Comparison of ENCODE assay signal across 8 cellular contexts in the genomic region with DNA sequence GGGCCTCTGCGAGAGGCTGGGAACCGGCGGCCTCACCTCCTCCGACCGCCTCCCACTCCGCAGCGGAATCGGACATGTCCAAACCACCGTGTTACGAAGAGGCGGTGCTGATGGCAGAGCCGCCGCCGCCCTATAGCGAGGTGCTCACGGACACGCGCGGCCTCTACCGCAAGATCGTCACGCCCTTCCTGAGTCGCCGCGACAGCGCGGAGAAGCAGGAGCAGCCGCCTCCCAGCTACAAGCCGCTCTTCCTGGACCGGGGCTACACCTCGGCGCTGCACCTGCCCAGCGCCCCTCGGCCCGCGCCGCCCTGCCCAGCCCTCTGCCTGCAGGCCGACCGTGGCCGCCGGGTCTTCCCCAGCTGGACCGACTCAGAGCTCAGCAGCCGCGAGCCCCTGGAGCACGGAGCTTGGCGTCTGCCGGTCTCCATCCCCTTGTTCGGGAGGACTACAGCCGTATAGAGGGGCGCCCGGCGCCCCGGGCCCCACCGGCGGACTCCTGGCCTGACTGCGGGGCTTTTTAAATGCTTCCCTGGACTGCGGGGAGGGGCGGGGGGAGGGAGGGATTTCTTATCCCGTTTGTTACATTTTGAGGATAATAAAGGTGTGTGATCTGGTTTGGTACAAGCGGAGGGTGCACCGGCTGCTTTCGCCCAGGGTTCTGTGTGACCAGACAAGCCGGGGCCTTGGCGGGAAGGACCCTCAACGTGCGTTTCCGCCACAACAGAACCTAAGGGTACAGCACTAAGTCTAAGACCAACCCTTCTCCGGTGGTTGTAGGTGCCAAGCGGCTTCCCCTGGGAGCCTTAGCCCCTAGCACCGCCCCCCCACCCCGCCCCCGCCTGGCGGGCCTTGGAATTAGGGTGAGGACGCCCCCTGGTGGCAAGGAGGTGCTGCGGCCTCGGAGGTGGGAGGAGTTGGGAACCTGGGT. TPM values are rescaled to one million over a fixed set of nuclear protein-coding genes. Genes with fewer than 3 reads are reported as not detected.
A peak's percentile ranks its signal among the peaks of the same experiment; 100 is the strongest.
DNase-seq lines count a peak whose midpoint lies in the region; ATAC-seq and TF ChIP-seq lines count a peak whose summit lies in the region.

No MANE protein-coding gene starts in this region.

- CTCF ChIA-PET in T-cell (lab: Charles Lee), result interaction anchor here (0.6 to 6.4 kb wide), 21 partner anchors 10 to 146 kb away, joined by 3 to 94 read pairs (median 6); a partner anchor contains a TSS

- DNase-seq in GM10266 (ENCODE audit: extremely low spot score) (peak; percentile 96), NCI-H1436 treated with DMSO at 0.1 percent for 48 hours (lab: John Stamatoyannopoulos, UW) (peak; percentile 53), T-cell (peak; percentile 78 to 98 (median 92)), amniotic epithelial cell (ENCODE audit: low read depth) (peak; percentile 78), left ventricle myocardium superior (peak; percentile 95), putamen (ENCODE audit: low spot score) (peak; percentile 84), uterus (peak; percentile 94 to 97)

- H3K36me3 Mint-ChIP-seq in T-cell, result no peaks in the 10 kb centered on the region

- no peak for TF ChIP-seq POLR2A in uterus (IDR thresholded peaks at IDR 0.05)

- H3K4me3 ChIP-seq in uterus, result peak overlapping the region; percentile 45 to 48

- no peaks in the 10 kb centered on the region for H3K27me3 ChIP-seq in uterus

- H3K27ac Mint-ChIP-seq in T-cell, result peak overlapping the region; percentile 84 to 86

- H3K4me1 ChIP-seq in uterus, result peaks cover 0 to 23% of the 10 kb centered on the region in 2 donors

- H3K9me3 ChIP-seq in uterus, result no peaks in the 10 kb centered on the region

- ATAC-seq in HG02588 (IDR thresholded peaks at IDR 0.05; ENCODE audit: unreplicated experiment), result peak; percentile 10
- ATAC-seq in T-cell (replicated peaks in 1 of 4), result peak; percentile 29 to 35 (median 31)
- peak; percentile 72 for ATAC-seq in left ventricle myocardium superior

- peak; percentile 98 for TF ChIP-seq CTCF in GM10266 (IDR thresholded peaks at IDR 0.05; ENCODE audit: control insufficient read depth, insufficient read depth, low read depth, missing control alignments)
- TF ChIP-seq CTCF in uterus (IDR thresholded peaks at IDR 0.05), result peak; percentile 72 to 99 (median 92)

- POLR2A ChIA-PET in T-cell (lab: Charles Lee), result interaction anchor here (0.6 to 2.1 kb wide), 8 partner anchors 10 to 136 kb away, joined by 3 to 7 read pairs (median 4); no protein-coding TSS in a partner anchor

- H3K9me3 Mint-ChIP-seq in T-cell, result no peaks in the 10 kb centered on the region

- H3K27me3 Mint-ChIP-seq in T-cell, result no peaks in the 10 kb centered on the region

- peak overlapping the region; percentile 81 to 85 (median 82) for H3K4me3 Mint-ChIP-seq in T-cell

- H3K4me1 Mint-ChIP-seq in T-cell, result peaks cover 21 to 26% (median 25%) of the 10 kb centered on the region in 3 donors

- intact Hi-C loops in left ventricle myocardium superior (cut with micrococcal nuclease) (no loop called here), uterus (cut with DNase I; ENCODE audit: low total_unique reads) (no loop called here)

- H3K36me3 ChIP-seq in uterus, result no peaks in the 10 kb centered on the region

- peak overlapping the region; percentile 63 to 68 for H3K27ac ChIP-seq in uterus

RNA-seq across cellular contexts. Expression of a gene that starts 9.3 kb away (rescaled TPM):
- 10 to 100 TPM in 4 of 5 donors, 1 to 10 TPM in 1; 9.5 to 28.2 (median 12.3) TPM for total RNA-seq in T-cell
- 0.40 TPM for total RNA-seq in left ventricle myocardium superior
- 1 to 10 TPM in 2 of 4 donors, not detected in 2; 1.9 to 3.0 TPM for total RNA-seq in uterus

RNA-seq across cellular contexts. Expression of a gene that starts 17.5 kb away (rescaled TPM):
- total RNA-seq in T-cell, result 10 to 100 TPM; 11.6 to 41.3 (median 21.1) TPM
- 22.4 TPM for total RNA-seq in left ventricle myocardium superior
- 100 to 1,000 TPM in 2 of 4 donors, 10 to 100 TPM in 2; 30.6 to 107 (median 82.7) TPM for total RNA-seq in uterus

RNA-seq across cellular contexts. Expression of a gene that starts 29.4 kb away (rescaled TPM):
- 100 to 1,000 TPM; 196 to 226 (median 216) TPM for total RNA-seq in T-cell
- total RNA-seq in left ventricle myocardium superior, result 17.6 TPM
- 10 to 100 TPM; 16.4 to 29.8 (median 20.9) TPM for total RNA-seq in uterus

RNA-seq across cellular contexts. Expression of a gene that starts 41.5 kb away (rescaled TPM):
- total RNA-seq in T-cell (10 to 100 TPM in 4 of 5 donors, 1 to 10 TPM in 1; 9.8 to 17.8 (median 12.8) TPM), left ventricle myocardium superior (35.1 TPM), uterus (100 to 1,000 TPM; 102 to 543 (median 193) TPM)

RNA-seq across cellular contexts. Expression of a gene that starts 46.6 kb away (rescaled TPM):
- under 1 TPM in 4 of 5 donors, not detected in 1; 0.28 to 0.98 (median 0.42) TPM for total RNA-seq in T-cell
- not detected for total RNA-seq in left ventricle myocardium superior
- 1 to 10 TPM in 1 of 4 donors, not detected in 3; 7.6 TPM for total RNA-seq in uterus

Comparison
In these comparisons a context has a peak if more than half of its experiments do, and no peak if none do; other contexts are left out.
1. Peak in every context shown above with its lines: DNase-seq, ATAC-seq, H3K4me3 ChIP-seq and H3K27ac ChIP-seq.
2. ATAC-seq: peak in every context shown above with its lines; median percentile 72 in left ventricle myocardium superior; 31 in T-cell; 10 in HG02588.
3. RNA of a gene that starts 29.4 kb away (total RNA-seq): 196 to 226 TPM in T-cell; 16.4 to 29.8 TPM in uterus and 17.6 TPM in left ventricle myocardium superior (single experiment); every median in the first group is over 4 times any median in the second.